ENCODE assay signal across 16 cellular contexts in the genomic region with DNA sequence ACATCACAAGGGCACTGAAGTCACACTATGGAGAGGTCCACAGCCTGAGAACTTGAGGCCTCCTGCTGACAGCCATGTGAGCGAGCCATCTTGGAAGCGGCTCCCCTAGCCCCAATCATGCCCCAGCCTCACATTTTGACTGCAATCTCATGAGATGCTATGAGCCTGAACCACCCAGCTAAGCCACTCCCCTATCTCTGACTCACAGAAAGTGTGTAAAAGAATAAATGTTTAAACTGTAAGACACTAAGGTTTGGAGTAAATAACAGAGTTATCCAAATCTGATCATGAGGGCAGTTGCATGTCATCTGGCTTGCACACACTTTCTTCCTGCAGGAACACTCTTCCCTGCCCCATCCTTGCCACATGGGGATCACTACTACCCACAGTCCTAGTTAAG.
DNase-seq lines count a peak whose midpoint lies in the region; ATAC-seq and TF ChIP-seq lines count a peak whose summit lies in the region.
"Had no signal": no experiment of that assay in that cellular context is flagged by ENCODE, and none has a peak within 500 bp of the region (broad histone marks: within the 10 kb centered on the region; RNA-seq: fewer than 3 reads in every experiment).

No MANE protein-coding gene starts in this region.

- peak overlapping the region; percentile 86 for H3K27ac Mint-ChIP-seq in activated CD4-positive, alpha-beta T cell treated with anti-CD3 and anti-CD28 coated beads, Interleukin-2, amount 10 ng/mL, durations not matched to agents 24 days and 14 days
- H3K27ac Mint-ChIP-seq in chondrocyte (ENCODE audit: unreplicated experiment) (peak overlapping the region; percentile 22), osteocyte (ENCODE audit: unreplicated experiment) (peak overlapping the region; percentile 53)

- H3K79me2 ChIP-seq in OCI-LY1 (ENCODE audit: insufficient read depth, low read length): peaks cover 40% of the 10 kb centered on the region

- H3K9me3 ChIP-seq in OCI-LY1 (ENCODE audit: low read length): no peaks in the 10 kb centered on the region
- H3K9me3 ChIP-seq: heart right ventricle, left lung, tibial artery had no signal

- H3K4me3 Mint-ChIP-seq in activated CD4-positive, alpha-beta T cell treated with anti-CD3 and anti-CD28 coated beads, Interleukin-2, amount 10 ng/mL, durations not matched to agents 24 days and 14 days: peak overlapping the region; percentile 1
- H3K4me3 Mint-ChIP-seq in chondrocyte (ENCODE audit: unreplicated experiment) (no peak overlapping the region), osteocyte (ENCODE audit: unreplicated experiment) (no peak overlapping the region)

- 0 out of 2 replicates have a peak, but pooled peaks cover 3% of the 10 kb centered on the region for H4K20me1 ChIP-seq in OCI-LY1 (ENCODE audit: insufficient read depth, low read length)

- H3K27ac ChIP-seq in OCI-LY1 (ENCODE audit: low read depth, low read length, poor library complexity, severe bottlenecking) (peak overlapping the region; percentile 82), coronary artery (no peak overlapping the region)
- H3K27ac ChIP-seq: heart right ventricle, left lung, tibial artery had no signal

- H3K4me1 Mint-ChIP-seq in activated CD4-positive, alpha-beta T cell treated with anti-CD3 and anti-CD28 coated beads, Interleukin-2, amount 10 ng/mL, durations not matched to agents 24 days and 14 days: peaks cover 58% of the 10 kb centered on the region
- peaks cover 47% of the 10 kb centered on the region for H3K4me1 Mint-ChIP-seq in chondrocyte (ENCODE audit: low read depth)
- peaks cover 36% of the 10 kb centered on the region for H3K4me1 Mint-ChIP-seq in osteocyte (ENCODE audit: unreplicated experiment)

- peaks cover 7% of the 10 kb centered on the region for H3K9me3 Mint-ChIP-seq in activated CD4-positive, alpha-beta T cell treated with anti-CD3 and anti-CD28 coated beads, Interleukin-2, amount 10 ng/mL, durations not matched to agents 24 days and 14 days
- H3K9me3 Mint-ChIP-seq in chondrocyte (ENCODE audit: low read depth) (no peaks in the 10 kb centered on the region), osteocyte (ENCODE audit: unreplicated experiment) (no peaks in the 10 kb centered on the region)

- H3K4me1 ChIP-seq in OCI-LY1 (ENCODE audit: insufficient read depth, low read length, severe bottlenecking): peaks cover 59% of the 10 kb centered on the region

- no peak overlapping the region for H2AFZ ChIP-seq in OCI-LY1 (ENCODE audit: low read length)

- H3K9ac ChIP-seq in OCI-LY1 (ENCODE audit: low read length): no peak overlapping the region

- TF ChIP-seq CTCF in OCI-LY1 (IDR thresholded peaks at IDR 0.05; ENCODE audit: low read length) (no peak), chondrocyte (IDR thresholded peaks at IDR 0.05) (no peak), osteocyte (IDR thresholded peaks at IDR 0.05) (no peak), coronary artery (IDR thresholded peaks at IDR 0.05) (no peak)

- no peak for ATAC-seq in HG03139 (IDR thresholded peaks at IDR 0.05; ENCODE audit: unreplicated experiment)
- no peak for ATAC-seq in activated CD4-positive, CD25-positive, alpha-beta regulatory T cell treated with anti-CD3 and anti-CD28 coated beads, Interleukin-2, amount 50 U/mL, for 24 hours
- ATAC-seq: heart right ventricle, left lung, Right ventricle myocardium inferior had no signal

- peaks cover 46% of the 10 kb centered on the region for H3K36me3 Mint-ChIP-seq in activated CD4-positive, alpha-beta T cell treated with anti-CD3 and anti-CD28 coated beads, Interleukin-2, amount 10 ng/mL, durations not matched to agents 24 days and 14 days (ENCODE audit: low read depth)
- H3K36me3 Mint-ChIP-seq in chondrocyte (ENCODE audit: low read depth): peaks cover 12% of the 10 kb centered on the region
- peaks cover 14% of the 10 kb centered on the region for H3K36me3 Mint-ChIP-seq in osteocyte (ENCODE audit: unreplicated experiment)

- H3K4me2 ChIP-seq in OCI-LY1 (ENCODE audit: low read length): 0 out of 2 replicates have a peak overlapping the region, but pooled peaks have one; percentile 47

- intact Hi-C loops in activated CD4-positive, alpha-beta T cell treated with anti-CD3 and anti-CD28 coated beads, Interleukin-2, amount 10 ng/mL, durations not matched to agents 24 days and 14 days (cut with micrococcal nuclease): loop anchor here (5.0 kb wide), 1 partner anchor 103 kb away; no protein-coding TSS in a partner anchor

- no peaks in the 10 kb centered on the region for H3K9me2 ChIP-seq in OCI-LY1 (ENCODE audit: low read depth, low read length)

- no peaks in the 10 kb centered on the region for H3K27me3 Mint-ChIP-seq in activated CD4-positive, alpha-beta T cell treated with anti-CD3 and anti-CD28 coated beads, Interleukin-2, amount 10 ng/mL, durations not matched to agents 24 days and 14 days
- H3K27me3 Mint-ChIP-seq in chondrocyte (ENCODE audit: low read depth) (no peaks in the 10 kb centered on the region), osteocyte (ENCODE audit: unreplicated experiment) (no peaks in the 10 kb centered on the region)

- H3F3A ChIP-seq in OCI-LY1 (ENCODE audit: insufficient read depth, low read length): no peaks in the 10 kb centered on the region

- DNase-seq in activated CD4-positive, alpha-beta T cell treated with anti-CD3 and anti-CD28 coated beads, Interleukin-2, amount 10 ng/mL, durations not matched to agents 24 days and 14 days: no peak
- DNase-seq in activated CD4-positive, alpha-beta T cell treated with anti-CD3 and anti-CD28 coated beads for 4 hours: no peak
- DNase-seq in chondrocyte (ENCODE audit: low spot score): no peak
- DNase-seq in osteocyte (ENCODE audit: extremely low spot score, unreplicated experiment): no peak
- no peak for DNase-seq in coronary artery (ENCODE audit: low spot score)
- DNase-seq: ACHN, DMS 273 treated with DMSO at 0.1 percent for 48 hours, heart right ventricle, KG1, left lung, NCI-H1694, tibial artery had no signal

- peaks cover 36% of the 10 kb centered on the region for H3K36me3 ChIP-seq in OCI-LY1 (ENCODE audit: insufficient read depth, low read length)
- H3K36me3 ChIP-seq: left lung, tibial artery had no signal

- no peaks in the 10 kb centered on the region for H3K27me3 ChIP-seq in OCI-LY1 (ENCODE audit: insufficient read depth, low read length)
- H3K27me3 ChIP-seq: heart right ventricle, left lung, tibial artery had no signal

- H3K4me3 ChIP-seq in OCI-LY1 (ENCODE audit: low read depth, low read length, poor library complexity, severe bottlenecking) (no peak overlapping the region), coronary artery (no peak overlapping the region)
- H3K4me3 ChIP-seq: heart right ventricle, left lung, tibial artery had no signal

Comparison
In these comparisons a context has a peak if more than half of its experiments do, and no peak if none do; other contexts are left out.
1. H3K27ac Mint-ChIP-seq: peak in every context shown above with its lines; median percentile 86 in activated CD4-positive, alpha-beta T cell treated with anti-CD3 and anti-CD28 coated beads, Interleukin-2, amount 10 ng/mL, durations not matched to agents 24 days and 14 days; 53 in osteocyte; 22 in chondrocyte.